Comparison of ENCODE assay signal across 10 cellular contexts in genomic region chr3:110106805-110107204, GRCh38.
"Had no signal": no experiment of that assay in that cellular context is flagged by ENCODE, and none has a peak within 500 bp of the region (broad histone marks: within the 10 kb centered on the region; RNA-seq: fewer than 3 reads in every experiment).

No MANE protein-coding gene starts in this region.

- H3K4me1 ChIP-seq: adrenal gland, lower lobe of right lung, parathyroid adenoma, upper lobe of right lung had no signal

- H3K79me2 ChIP-seq: parathyroid adenoma had no signal

- H2AFZ ChIP-seq: parathyroid adenoma had no signal

- H3K27ac ChIP-seq: adrenal gland, lower lobe of right lung, neutrophil, parathyroid adenoma, upper lobe of right lung had no signal

- H3K9me3 ChIP-seq: adrenal gland, lower lobe of right lung, neutrophil, upper lobe of right lung had no signal

- H3K4me3 ChIP-seq: adrenal gland, lower lobe of right lung, upper lobe of right lung had no signal

- H3K9ac ChIP-seq: parathyroid adenoma had no signal

- H3K36me3 ChIP-seq: adrenal gland, lower lobe of right lung, neutrophil, upper lobe of right lung had no signal

- H3K27me3 ChIP-seq: adrenal gland, neutrophil, upper lobe of right lung had no signal

- DNase-seq: activated CD4-positive, alpha-beta T cell treated with anti-CD3 and anti-CD28 coated beads, Interleukin-2, amount 50 U/mL, for 48 hours; activated gamma-delta T cell; adrenal gland; effector memory CD8-positive, alpha-beta T cell; left colon; lower lobe of right lung; stimulated activated naive CD4-positive, alpha-beta T cell; upper lobe of right lung had no signal
